ENCODE assay signal across 15 cellular contexts in genomic region chr17:50558581-50558954, GRCh38. TPM values are rescaled to one million over a fixed set of nuclear protein-coding genes. Genes with fewer than 3 reads are reported as not detected.
DNase-seq lines count a peak whose midpoint lies in the region; ATAC-seq, FAIRE-seq and TF ChIP-seq lines count a peak whose summit lies in the region.
"Had no signal": no experiment of that assay in that cellular context is flagged by ENCODE, and none has a peak within 500 bp of the region (broad histone marks: within the 10 kb centered on the region; RNA-seq: fewer than 3 reads in every experiment).

No MANE protein-coding gene starts in this region.

- RAD21 ChIA-PET in GM12878 (lab: Charles Lee; ENCODE audit: unreplicated experiment) = no interaction called here

- H3K4me2 ChIP-seq in GM12878 (ENCODE audit: control insufficient read depth, insufficient read depth) = 0 out of 2 replicates have a peak overlapping the region, but pooled peaks have one; percentile 100

- 19 to 28% methylated on average over 18 of the region's 18 CpGs for WGBS in heart right ventricle, 2 donors
- 19% methylated on average over 18 of the region's 18 CpGs for WGBS in GM12878 (ENCODE audit: insufficient coverage, insufficient replicate concordance, low lambda C conversion rate, missing lambda C conversion rate)

- CTCF ChIA-PET in GM12878 (lab: Yijun Ruan, JAX) = no interaction called here

- SMC1A ChIA-PET in GM12878 (lab: Charles Lee; ENCODE audit: uncharacterized antibody, unreplicated experiment) = no interaction called here

- H3K27me3 Mint-ChIP-seq in mesothelial cell of epicardium (ENCODE audit: low read depth) = peaks cover 56% of the 10 kb centered on the region

- H3K27me3 ChIP-seq in left ventricle myocardium inferior (ENCODE audit: low read depth) = peaks cover 71% of the 10 kb centered on the region
- H3K27me3 ChIP-seq in heart right ventricle = peaks cover 17 to 73% (median 54%) of the 10 kb centered on the region in 7 donors
- H3K27me3 ChIP-seq in GM12878 (replicated peaks in 1 of 2; ENCODE audit: control insufficient read depth in 2 of 2, insufficient read depth in 2 of 2, low read length in 1 of 2) = peaks cover 20 to 23% of the 10 kb centered on the region in 2 experiments
- no peaks in the 10 kb centered on the region for H3K27me3 ChIP-seq in vagina

- H3K4me1 ChIP-seq in left ventricle myocardium inferior (peaks cover 33% of the 10 kb centered on the region), heart right ventricle (peaks cover 13 to 46% (median 34%) of the 10 kb centered on the region in 9 donors), GM12878 (ENCODE audit: control insufficient read depth, insufficient read depth, low read length) (peaks cover 14% of the 10 kb centered on the region; the same call in 1 of the 2 replicates), vagina (peaks cover 56% of the 10 kb centered on the region)

- H3K4me3 Mint-ChIP-seq in mesothelial cell of epicardium = peak overlapping the region; percentile 73

- H3K9ac ChIP-seq in GM12878 (ENCODE audit: control insufficient read depth, insufficient read depth, low read length) = no peak overlapping the region

- H3K4me3 ChIP-seq in left ventricle myocardium inferior (peak overlapping the region; percentile 70), heart right ventricle (peak overlapping the region in 4 of 10 donors; percentile 57 to 66 (median 60)), GM12878 (no peak overlapping the region), vagina (peak overlapping the region; percentile 55 to 79)

- peaks cover 4% of the 10 kb centered on the region for H3K36me3 Mint-ChIP-seq in mesothelial cell of epicardium

- no peaks in the 10 kb centered on the region for H3K9me3 Mint-ChIP-seq in mesothelial cell of epicardium

- peaks cover 12% of the 10 kb centered on the region for H3K36me3 ChIP-seq in left ventricle myocardium inferior
- H3K36me3 ChIP-seq in heart right ventricle = peaks cover 0 to 19% (median 0%) of the 10 kb centered on the region in 9 donors
- H3K36me3 ChIP-seq in GM12878 (ENCODE audit: control insufficient read depth in 2 of 2, insufficient read depth in 2 of 2, low read length in 1 of 2) = no peaks in the 10 kb centered on the region
- H3K36me3 ChIP-seq in vagina = no peaks in the 10 kb centered on the region

- intact Hi-C loops in left ventricle myocardium inferior (cut with micrococcal nuclease) = loop anchor here (10.0 kb wide), 1 partner anchor 136 kb away; no protein-coding TSS in a partner anchor
- intact Hi-C loops in heart right ventricle (cut with DNase I) = loop anchor here in 1 of 10 donors (5.0 kb wide), 1 partner anchor 49 kb away; no protein-coding TSS in a partner anchor
- intact Hi-C loops in GM12878 (cut with micrococcal nuclease; ENCODE audit: unreplicated experiment) = no loop called here
- intact Hi-C loops in vagina (cut with DNase I) = no loop called here

- no peak for TF ChIP-seq EP300 in GM12878 (IDR thresholded peaks at IDR 0.05; ENCODE audit: borderline replicate concordance in 1 of 2, control insufficient read depth in 1 of 2, low read depth in 2 of 2, low read length in 2 of 2)

- no peak for FAIRE-seq in GM12878 (lab: Jason Lieb, UNC)
- FAIRE-seq: pancreas had no signal

- no peaks in the 10 kb centered on the region for H3K79me2 ChIP-seq in GM12878 (ENCODE audit: control insufficient read depth, insufficient read depth, low read length)

- in situ Hi-C loops in GM12878 (cut with MboI) = no loop called here

- no peak overlapping the region for H3K27ac Mint-ChIP-seq in mesothelial cell of epicardium

- H3K9me3 ChIP-seq in left ventricle myocardium inferior (replicated peaks) = no peaks in the 10 kb centered on the region
- no peaks in the 10 kb centered on the region for H3K9me3 ChIP-seq in heart right ventricle
- no peaks in the 10 kb centered on the region for H3K9me3 ChIP-seq in GM12878 (replicated peaks; ENCODE audit: control insufficient read depth, insufficient read depth, low read length)
- no peaks in the 10 kb centered on the region for H3K9me3 ChIP-seq in vagina
- H3K9me3 ChIP-seq: heart left ventricle, pancreas had no signal

- no peak for TF ChIP-seq RAD21 in GM12878 (IDR thresholded peaks at IDR 0.05; ENCODE audit: insufficient read depth, low read depth, low read length)

- no peak for TF ChIP-seq POLR2A in GM12878 (IDR thresholded peaks at IDR 0.05; ENCODE audit: low read depth, low read length)
- no peak for TF ChIP-seq POLR2A in vagina (IDR thresholded peaks at IDR 0.05)

- DNase-seq in left ventricle myocardium inferior (no peak), heart right ventricle (no peak), GM12878 (ENCODE audit: low read depth, low spot score) (no peak), mesothelial cell of epicardium (ENCODE audit: low spot score in 2 of 2, unreplicated experiment in 2 of 2) (no peak), vagina (ENCODE audit: extremely low spot score in 2 of 2) (no peak), T1000 (lab: John Stamatoyannopoulos, UW) (no peak)
- DNase-seq in activated effector memory CD4-positive, alpha-beta T cell treated with anti-CD3 and anti-CD28 coated beads, Interleukin-2, amount 50 U/mL, for 16 hours = no peak
- DNase-seq: activated CD4-positive, CD25-positive, alpha-beta regulatory T cell; heart left ventricle; left ventricle myocardium superior; NCI-H187 had no signal

- no peak for TF ChIP-seq CTCF in left ventricle myocardium inferior (IDR thresholded peaks at IDR 0.05; ENCODE audit: borderline replicate concordance)
- no peak for TF ChIP-seq CTCF in heart right ventricle (IDR thresholded peaks at IDR 0.05)
- no peak for TF ChIP-seq CTCF in GM12878 (IDR thresholded peaks at IDR 0.05 in 2 of 3, conservative IDR thresholded peaks at IDR 0.05 in 1 of 3; ENCODE audit: control insufficient read depth in 2 of 3, extremely low read depth in 1 of 3, insufficient read depth in 1 of 3, low read depth in 3 of 3, low read length in 3 of 3)
- TF ChIP-seq CTCF in mesothelial cell of epicardium (IDR thresholded peaks at IDR 0.05; ENCODE audit: unreplicated experiment) = no peak
- TF ChIP-seq CTCF in vagina (IDR thresholded peaks at IDR 0.05) = no peak

- POLR2A ChIA-PET in GM12878 (lab: Charles Lee) = no interaction called here

- H4K20me1 ChIP-seq in GM12878 (ENCODE audit: control insufficient read depth, insufficient read depth) = no peaks in the 10 kb centered on the region

- H3K4me1 Mint-ChIP-seq in mesothelial cell of epicardium = peaks cover 20% of the 10 kb centered on the region

- H2AFZ ChIP-seq in GM12878 (ENCODE audit: control insufficient read depth, low read depth, low read length) = no peak overlapping the region

- no TSS peak for BruUV-seq in GM12878 (replicated peaks; lab: Mats Ljungman, UMichigan)

- no peak overlapping the region for H3K27ac ChIP-seq in left ventricle myocardium inferior (replicated peaks)
- H3K27ac ChIP-seq in heart right ventricle = no peak overlapping the region
- H3K27ac ChIP-seq in GM12878 (ENCODE audit: control insufficient read depth, insufficient read depth) = no peak overlapping the region
- H3K27ac ChIP-seq in vagina = peak overlapping the region; percentile 92
- H3K27ac ChIP-seq: heart left ventricle, pancreas had no signal

- no peak for ATAC-seq in heart right ventricle
- ATAC-seq in GM12878 = no peak
- ATAC-seq in HG03139 (IDR thresholded peaks at IDR 0.05; ENCODE audit: unreplicated experiment) = no peak
- ATAC-seq: heart left ventricle, left ventricle myocardium superior, pancreas had no signal

RNA-seq across cellular contexts. Expression of gene CACNA1G, which starts 1.9 kb away (rescaled TPM):
- total RNA-seq in left ventricle myocardium inferior (0.58 TPM), heart right ventricle (under 1 TPM; 0.14 to 0.46 (median 0.27) TPM), GM12878 (2014; rRNA removed) (not detected in 2 replicates), GM12878 (2014; rRNA removed; fragmentation: Illumina TruSeq; extraction: Trizol) (not detected in 2 replicates), GM12878 (2021) (0.03 TPM in 1 of 2 replicates, not detected in the other), mesothelial cell of epicardium (26.1 to 29.0 TPM (median 26.9 TPM) in 3 replicates), vagina (4.9 TPM)
- polyA plus RNA-seq in heart right ventricle (under 1 TPM; 0.04 to 0.22 TPM), GM12878 (2011; rRNA removed) (0.03 and 0.15 TPM in 2 replicates), GM12878 (2014; fragmentation: Illumina TruSeq; extraction: Trizol) (not detected in 2 replicates), GM12878 (2014; fragmentation: Nextera tagmentation; extraction: Ambion mirVana) (not detected), GM12878 (2014; rRNA removed) (not detected in 2 replicates), GM12878 (2016; fragmentation: Nextera tagmentation; extraction: Ambion mirVana) (not detected)
- 0.61 and 0.81 TPM in 2 replicates for total RNA-seq in GM12878 (2013; cell fraction: nucleolus; rRNA removed)
- not detected for polyA plus RNA-seq in GM12878 (2011; ENCODE audit: low read depth)
- 0.03 and 0.18 TPM in 2 replicates for polyA plus RNA-seq in GM12878 (2011; cell fraction: cytosol; rRNA removed)
- polyA plus RNA-seq in GM12878 (2011; cell fraction: nucleus; rRNA removed) = 0.20 and 0.31 TPM in 2 replicates
- 0.03 and 0.04 TPM in 2 replicates for polyA plus RNA-seq in GM12878 (2012)
- 0.07 and 0.21 TPM in 2 replicates for polyA minus RNA-seq in GM12878 (2011; rRNA and poly(A)+ RNA removed)
- not detected in 2 replicates for polyA minus RNA-seq in GM12878 (2011; cell fraction: cytosol; rRNA and poly(A)+ RNA removed)
- 0.19 and 0.36 TPM in 2 replicates for polyA minus RNA-seq in GM12878 (2011; cell fraction: nucleus; rRNA and poly(A)+ RNA removed)
- total RNA-seq: endothelial cell of umbilical vein, SK-MEL-5 had no signal
- polyA plus RNA-seq: endothelial cell of umbilical vein had no signal

RNA-seq across cellular contexts. Expression of gene SPATA20, which starts 11.6 kb away (rescaled TPM):
- 66.3 TPM for total RNA-seq in left ventricle myocardium inferior
- 10 to 100 TPM; 18.5 to 80.6 (median 63.3) TPM for total RNA-seq in heart right ventricle
- polyA plus RNA-seq in heart right ventricle = 10 to 100 TPM; 12.6 to 88.4 TPM
- 91.7 and 104 TPM in 2 replicates for total RNA-seq in GM12878 (2013; cell fraction: nucleolus; rRNA removed)
- 41.7 and 45.3 TPM in 2 replicates for total RNA-seq in GM12878 (2014; rRNA removed)
- 18.9 and 21.0 TPM in 2 replicates for total RNA-seq in GM12878 (2014; rRNA removed; fragmentation: Illumina TruSeq; extraction: Trizol)
- total RNA-seq in GM12878 (2021) = 39.9 and 40.4 TPM in 2 replicates
- 13.9 TPM for polyA plus RNA-seq in GM12878 (2011; ENCODE audit: low read depth)
- 12.1 and 23.1 TPM in 2 replicates for polyA plus RNA-seq in GM12878 (2011; rRNA removed)
- polyA plus RNA-seq in GM12878 (2011; cell fraction: cytosol; rRNA removed) = 32.8 and 42.3 TPM in 2 replicates
- 218 and 263 TPM in 2 replicates for polyA plus RNA-seq in GM12878 (2011; cell fraction: nucleus; rRNA removed)
- polyA plus RNA-seq in GM12878 (2012) = 31.9 and 38.6 TPM in 2 replicates
- 8.7 and 17.3 TPM in 2 replicates for polyA plus RNA-seq in GM12878 (2014; fragmentation: Illumina TruSeq; extraction: Trizol)
- 1 to 10 TPM; 2.1 to 3.9 TPM for polyA plus RNA-seq in GM12878 (2014; fragmentation: Nextera tagmentation; extraction: Ambion mirVana)
- polyA plus RNA-seq in GM12878 (2014; rRNA removed) = 54.8 and 69.8 TPM in 2 replicates
- 10 to 100 TPM; 30.1 to 30.8 TPM for polyA plus RNA-seq in GM12878 (2016; fragmentation: Nextera tagmentation; extraction: Ambion mirVana)
- polyA minus RNA-seq in GM12878 (2011; rRNA and poly(A)+ RNA removed) = 16.5 and 32.9 TPM in 2 replicates
- 9.1 and 11.6 TPM in 2 replicates for polyA minus RNA-seq in GM12878 (2011; cell fraction: cytosol; rRNA and poly(A)+ RNA removed)
- 52.7 and 79.3 TPM in 2 replicates for polyA minus RNA-seq in GM12878 (2011; cell fraction: nucleus; rRNA and poly(A)+ RNA removed)
- 71.3 to 71.7 TPM (median 71.4 TPM) in 3 replicates for total RNA-seq in mesothelial cell of epicardium
- total RNA-seq in vagina = 73.4 TPM

RNA-seq across cellular contexts. Expression of gene EPN3, which starts 26.0 kb away (rescaled TPM):
- total RNA-seq in left ventricle myocardium inferior (19.9 TPM), heart right ventricle (10 to 100 TPM in 5 of 10 donors, 1 to 10 TPM in 5; 5.2 to 21.5 (median 10.1) TPM), GM12878 (2014; rRNA removed) (not detected in 2 replicates), GM12878 (2014; rRNA removed; fragmentation: Illumina TruSeq; extraction: Trizol) (not detected in 2 replicates), GM12878 (2021) (not detected in 2 replicates), mesothelial cell of epicardium (14.2 to 15.1 TPM (median 14.7 TPM) in 3 replicates), vagina (21.9 TPM)
- polyA plus RNA-seq in heart right ventricle (10 to 100 TPM in 1 of 2 donors, 1 to 10 TPM in 1; 3.0 to 18.9 TPM), GM12878 (2011; rRNA removed) (not detected in 2 replicates), GM12878 (2014; fragmentation: Illumina TruSeq; extraction: Trizol) (not detected in 2 replicates), GM12878 (2014; fragmentation: Nextera tagmentation; extraction: Ambion mirVana) (not detected), GM12878 (2014; rRNA removed) (not detected in 2 replicates), GM12878 (2016; fragmentation: Nextera tagmentation; extraction: Ambion mirVana) (under 1 TPM; 0.04 to 0.07 TPM)
- total RNA-seq in GM12878 (2013; cell fraction: nucleolus; rRNA removed) = not detected in 2 replicates
- polyA plus RNA-seq in GM12878 (2011; ENCODE audit: low read depth) = not detected
- polyA plus RNA-seq in GM12878 (2011; cell fraction: cytosol; rRNA removed) = not detected in 2 replicates
- polyA plus RNA-seq in GM12878 (2011; cell fraction: nucleus; rRNA removed) = not detected in 2 replicates
- polyA plus RNA-seq in GM12878 (2012) = 0.08 and 0.09 TPM in 2 replicates
- polyA minus RNA-seq in GM12878 (2011; rRNA and poly(A)+ RNA removed) = not detected in 2 replicates
- polyA minus RNA-seq in GM12878 (2011; cell fraction: cytosol; rRNA and poly(A)+ RNA removed) = not detected in 2 replicates
- 0.10 and 0.12 TPM in 2 replicates for polyA minus RNA-seq in GM12878 (2011; cell fraction: nucleus; rRNA and poly(A)+ RNA removed)
- total RNA-seq: endothelial cell of umbilical vein, SK-MEL-5 had no signal
- polyA plus RNA-seq: endothelial cell of umbilical vein had no signal

RNA-seq across cellular contexts. Expression of gene MYCBPAP, which starts 50.3 kb away (rescaled TPM):
- total RNA-seq in left ventricle myocardium inferior (0.82 TPM), heart right ventricle (1 to 10 TPM in 4 of 10 donors, under 1 TPM in 6; 0.19 to 1.6 (median 0.59) TPM), GM12878 (2014; rRNA removed) (1.9 and 2.4 TPM in 2 replicates), GM12878 (2014; rRNA removed; fragmentation: Illumina TruSeq; extraction: Trizol) (1.0 and 1.2 TPM in 2 replicates), GM12878 (2021) (2.4 TPM in 2 replicates), mesothelial cell of epicardium (5.1 to 6.5 TPM (median 6.1 TPM) in 3 replicates), vagina (not detected)
- polyA plus RNA-seq in heart right ventricle (under 1 TPM; 0.17 to 0.80 TPM), GM12878 (2011; rRNA removed) (0.58 and 0.92 TPM in 2 replicates), GM12878 (2014; fragmentation: Illumina TruSeq; extraction: Trizol) (1.3 and 2.8 TPM in 2 replicates), GM12878 (2014; fragmentation: Nextera tagmentation; extraction: Ambion mirVana) (under 1 TPM; 0.23 to 0.27 TPM), GM12878 (2014; rRNA removed) (2.3 and 2.7 TPM in 2 replicates), GM12878 (2016; fragmentation: Nextera tagmentation; extraction: Ambion mirVana) (1 to 10 TPM; 1.7 to 1.8 TPM)
- 3.7 TPM in 2 replicates for total RNA-seq in GM12878 (2013; cell fraction: nucleolus; rRNA removed)
- 0.46 TPM for polyA plus RNA-seq in GM12878 (2011; ENCODE audit: low read depth)
- 0.35 and 0.51 TPM in 2 replicates for polyA plus RNA-seq in GM12878 (2011; cell fraction: cytosol; rRNA removed)
- 1.6 and 2.5 TPM in 2 replicates for polyA plus RNA-seq in GM12878 (2011; cell fraction: nucleus; rRNA removed)
- polyA plus RNA-seq in GM12878 (2012) = 0.85 and 1.00 TPM in 2 replicates
- polyA minus RNA-seq in GM12878 (2011; rRNA and poly(A)+ RNA removed) = 0.57 and 0.66 TPM in 2 replicates
- not detected in 2 replicates for polyA minus RNA-seq in GM12878 (2011; cell fraction: cytosol; rRNA and poly(A)+ RNA removed)
- 1.2 and 1.4 TPM in 2 replicates for polyA minus RNA-seq in GM12878 (2011; cell fraction: nucleus; rRNA and poly(A)+ RNA removed)

Comparison
In these comparisons a context has a peak if more than half of its experiments do, and no peak if none do; other contexts are left out.
1. RNA of gene EPN3, which starts 26.0 kb away (total RNA-seq): 21.9 TPM in vagina (single experiment), 19.9 TPM in left ventricle myocardium inferior (single experiment), 14.2 to 15.1 TPM in mesothelial cell of epicardium and 5.2 to 21.5 TPM in heart right ventricle; not detected in GM12878; every median in the first group is over 4 times any median in the second.